ENCODE assay signal across 9 cellular contexts in genomic region chr12:108728820-108729611, GRCh38. TPM values are rescaled to one million over a fixed set of nuclear protein-coding genes. Genes with fewer than 3 reads are reported as not detected.
DNase-seq lines count a peak whose midpoint lies in the region; ATAC-seq, FAIRE-seq and TF ChIP-seq lines count a peak whose summit lies in the region.
"Had no signal": no experiment of that assay in that cellular context is flagged by ENCODE, and none has a peak within 500 bp of the region (broad histone marks: within the 10 kb centered on the region; RNA-seq: fewer than 3 reads in every experiment).

No MANE protein-coding gene starts in this region.

- H3K36me3 ChIP-seq in Panc1 (ENCODE audit: control insufficient read depth, insufficient read depth, low read length) (no peaks in the 10 kb centered on the region; the same call in 1 of the 2 replicates), parathyroid adenoma (ENCODE audit: control insufficient read depth, insufficient read depth, low read length) (no peaks in the 10 kb centered on the region), small intestine (ENCODE audit: control insufficient read depth in 2 of 2, insufficient read depth in 2 of 2, low read length in 2 of 2) (no peaks in the 10 kb centered on the region)

- no peak for FAIRE-seq in small intestine (lab: Jason Lieb, UNC)

- H3K4me2 ChIP-seq in parathyroid adenoma (ENCODE audit: low read length), result peak overlapping the region; percentile 93

- no peaks in the 10 kb centered on the region for H3K27me3 Mint-ChIP-seq in Calu3 (ENCODE audit: unreplicated experiment)

- no peak overlapping the region for H2AFZ ChIP-seq in parathyroid adenoma

- POLR2A ChIA-PET in Panc1 (lab: Charles Lee), result no interaction called here

- BruUV-seq in Calu3 (replicated peaks; lab: Mats Ljungman, UMichigan) (no TSS peak), Panc1 (replicated peaks; lab: Mats Ljungman, UMichigan) (no TSS peak)

- in situ Hi-C loops in Panc1 (cut with HindIII; ENCODE audit: low pct_unique_long_range_greater_than_20kb, low sequenced_read_pairs), result no loop called here

- no peak for TF ChIP-seq POLR2A in erythroblast (IDR thresholded peaks at IDR 0.05; ENCODE audit: low read length)

- 34 to 49% (median 48%) methylated on average over 9 of the region's 9 CpGs for WGBS in small intestine, 3 donors

- peak overlapping the region; percentile 97 for H3K27ac Mint-ChIP-seq in Calu3 (ENCODE audit: unreplicated experiment)

- ATAC-seq in Panc1 (no peak), GM18861 (IDR thresholded peaks at IDR 0.05; ENCODE audit: unreplicated experiment) (no peak), GM19452 (IDR thresholded peaks at IDR 0.05; ENCODE audit: unreplicated experiment) (no peak)
- ATAC-seq: activated T-cell treated with anti-CD3 and anti-CD28 coated beads, Interleukin-2, amount 50 U/mL, for 4 hours had no signal

- CTCF ChIA-PET in Calu3 (lab: Charles Lee), result interaction anchor here (0.6 kb wide), 1 partner anchor 33 kb away, joined by 3 read pairs; no protein-coding TSS in a partner anchor
- CTCF ChIA-PET in Panc1 (lab: Charles Lee), result interaction anchor here (1.1 kb wide), 1 partner anchor 23 kb away, joined by 3 read pairs; no protein-coding TSS in a partner anchor

- H3K27me3 ChIP-seq in Panc1 (ENCODE audit: control insufficient read depth, insufficient read depth, low read length) (no peaks in the 10 kb centered on the region), parathyroid adenoma (ENCODE audit: control insufficient read depth, insufficient read depth, low read length) (no peaks in the 10 kb centered on the region), small intestine (ENCODE audit: control insufficient read depth in 2 of 2, insufficient read depth in 2 of 2, low read length in 2 of 2) (no peaks in the 10 kb centered on the region)

- H3K4me1 ChIP-seq in Panc1 (ENCODE audit: control insufficient read depth, insufficient read depth, low read length), result peaks cover 40% of the 10 kb centered on the region
- peaks cover 20% of the 10 kb centered on the region for H3K4me1 ChIP-seq in parathyroid adenoma
- peaks cover 2 to 7% of the 10 kb centered on the region in 2 donors for H3K4me1 ChIP-seq in small intestine (ENCODE audit: control insufficient read depth in 2 of 2, insufficient read depth in 1 of 2, low read depth in 1 of 2, low read length in 1 of 2)

- intact Hi-C loops in Calu3 (cut with micrococcal nuclease; ENCODE audit: unreplicated experiment), result loop anchor here (2.0 kb wide), 1 partner anchor 64 kb away; no protein-coding TSS in a partner anchor
- intact Hi-C loops in Panc1 (cut with micrococcal nuclease; ENCODE audit: unreplicated experiment), result loop anchor here (10.0 kb wide), 1 partner anchor 64 kb away; no protein-coding TSS in a partner anchor

- H3K27ac ChIP-seq in Panc1 (ENCODE audit: low read length) (peak overlapping the region; percentile 90), parathyroid adenoma (peak overlapping the region; percentile 84), small intestine (ENCODE audit: low read depth in 1 of 2, low read length in 1 of 2) (no peak overlapping the region)

- DNase-seq in Calu3, result no peak
- DNase-seq in Panc1 (ENCODE audit: low read depth, low spot score), result no peak
- DNase-seq in erythroblast (lab: John Stamatoyannopoulos, UW), result peak; percentile 51 to 73
- no peak for DNase-seq in cerebellum (ENCODE audit: low spot score)
- no peak for DNase-seq in small intestine
- DNase-seq: activated T-cell treated with anti-CD3 and anti-CD28 coated beads, Interleukin-2, amount 50 U/mL, for 4 hours had no signal

- H3K9ac ChIP-seq in parathyroid adenoma, result no peak overlapping the region

- H3K36me3 Mint-ChIP-seq in Calu3 (ENCODE audit: insufficient read depth, unreplicated experiment), result peaks cover 76% of the 10 kb centered on the region

- no peaks in the 10 kb centered on the region for H3K9me3 Mint-ChIP-seq in Calu3 (ENCODE audit: low read depth, unreplicated experiment)
- H3K9me3 Mint-ChIP-seq: activated T-cell treated with anti-CD3 and anti-CD28 coated beads, Interleukin-2, amount 50 U/mL, for 4 hours had no signal

- peak overlapping the region; percentile 81 for H3K4me3 Mint-ChIP-seq in Calu3 (ENCODE audit: low read depth, unreplicated experiment)

- H3K4me3 ChIP-seq in Panc1 (ENCODE audit: low read depth in 2 of 2, low read length in 2 of 2) (peak overlapping the region; percentile 64 to 90), parathyroid adenoma (ENCODE audit: low read depth, low read length) (peak overlapping the region; percentile 89), small intestine (ENCODE audit: low read depth in 1 of 2, low read length in 2 of 2) (no peak overlapping the region)

- TF ChIP-seq CTCF in Calu3 (IDR thresholded peaks at IDR 0.05; ENCODE audit: unreplicated experiment), result no peak
- no peak for TF ChIP-seq CTCF in Panc1 (IDR thresholded peaks at IDR 0.05)
- no peak for TF ChIP-seq CTCF in parathyroid adenoma (IDR thresholded peaks at IDR 0.05)

- peaks cover 45% of the 10 kb centered on the region for H3K4me1 Mint-ChIP-seq in Calu3 (ENCODE audit: low read depth, unreplicated experiment)

- peaks cover 49% of the 10 kb centered on the region for H3K79me2 ChIP-seq in parathyroid adenoma

- H3K9me3 ChIP-seq in Panc1 (ENCODE audit: control insufficient read depth, insufficient read depth, low read depth, low read length) (no peaks in the 10 kb centered on the region), parathyroid adenoma (ENCODE audit: control insufficient read depth, low read length) (no peaks in the 10 kb centered on the region), small intestine (ENCODE audit: control insufficient read depth, low read depth) (no peaks in the 10 kb centered on the region)

RNA-seq across cellular contexts. Expression of gene CORO1C, which starts 2.3 kb away (rescaled TPM):
- total RNA-seq in Calu3 (2022) (252 and 270 TPM in 2 replicates), Panc1 (2021; ENCODE audit: unreplicated experiment) (165 TPM), cerebellum (114 TPM)
- polyA plus RNA-seq in Panc1 (2012; ENCODE audit: insufficient read length), result 86.7 TPM
- polyA plus RNA-seq in small intestine, result 10 to 100 TPM; 22.2 to 36.7 (median 29.3) TPM

Comparison
In these comparisons a context has a peak if more than half of its experiments do, and no peak if none do; other contexts are left out.
1. DNase-seq: peak in erythroblast (2 of 2); none in Calu3 (single experiment), Panc1 (single experiment), cerebellum (single experiment) and small intestine (single experiment).
2. H3K27ac ChIP-seq: peak in Panc1 (single experiment) and parathyroid adenoma (single experiment); none in small intestine (0 of 2).
3. H3K4me3 ChIP-seq: peak in Panc1 (2 of 2) and parathyroid adenoma (single experiment); none in small intestine (0 of 2).